ENCODE assay signal across 20 cellular contexts in genomic region chr11:104872393-104872792, GRCh38. TPM values are rescaled to one million over a fixed set of nuclear protein-coding genes. Genes with fewer than 3 reads are reported as not detected.
DNase-seq lines count a peak whose midpoint lies in the region; ATAC-seq, FAIRE-seq and TF ChIP-seq lines count a peak whose summit lies in the region.
"Had no signal": no experiment of that assay in that cellular context is flagged by ENCODE, and none has a peak within 500 bp of the region (broad histone marks: within the 10 kb centered on the region; RNA-seq: fewer than 3 reads in every experiment).

No MANE protein-coding gene starts in this region.

- no peaks in the 10 kb centered on the region for H3K36me3 Mint-ChIP-seq in activated CD4-positive, alpha-beta T cell treated with anti-CD3 and anti-CD28 coated beads for 36 hours (ENCODE audit: low read depth)
- H3K36me3 Mint-ChIP-seq: CD8-positive, alpha-beta T cell had no signal

- no peak overlapping the region for H3K56ac ChIP-seq in IMR-90 (ENCODE audit: extremely low read depth, insufficient read depth, low read length)

- H3K4me3 ChIP-seq in A549 = no peak overlapping the region
- H3K4me3 ChIP-seq in IMR-90 (ENCODE audit: insufficient read depth, low read depth, low read length) = no peak overlapping the region
- H3K4me3 ChIP-seq in small intestine (ENCODE audit: low read depth in 1 of 2, low read length in 2 of 2) = no peak overlapping the region
- H3K4me3 ChIP-seq: BLaER1 treated with 17β-estradiol and CSF1 and Interleukin-3, amounts not matched to agents 10 nM and 100 nM had no signal

- H2BK15ac ChIP-seq in IMR-90 (ENCODE audit: low read depth, low read length) = no peak overlapping the region

- no peak for TF ChIP-seq POLR2A in A549 (IDR thresholded peaks at IDR 0.05; ENCODE audit: low read length)
- TF ChIP-seq POLR2A in IMR-90 (IDR thresholded peaks at IDR 0.05; ENCODE audit: low read depth, low read length) = no peak

- no peak overlapping the region for H2BK20ac ChIP-seq in IMR-90 (ENCODE audit: low read depth, low read length)

- dilution Hi-C loops in IMR-90 (cut with HindIII; ENCODE audit: low sequenced_read_pairs, unreplicated experiment) = no loop called here

- no peak overlapping the region for H3K4me3 Mint-ChIP-seq in activated CD4-positive, alpha-beta T cell treated with anti-CD3 and anti-CD28 coated beads for 36 hours
- H3K4me3 Mint-ChIP-seq: B cell; CD4-positive, alpha-beta T cell; CD8-positive, alpha-beta T cell had no signal

- no peak overlapping the region for H3K14ac ChIP-seq in IMR-90 (replicated peaks; ENCODE audit: low read depth, low read length)

- no peaks in the 10 kb centered on the region for H3K36me3 ChIP-seq in IMR-90 (ENCODE audit: control insufficient read depth, insufficient read depth, low read length)
- H3K36me3 ChIP-seq in small intestine (ENCODE audit: control insufficient read depth in 2 of 2, insufficient read depth in 2 of 2, low read length in 2 of 2) = no peaks in the 10 kb centered on the region
- H3K36me3 ChIP-seq: BLaER1 treated with 17β-estradiol and CSF1 and Interleukin-3, amounts not matched to agents 10 nM and 100 nM had no signal

- no peak overlapping the region for H2BK5ac ChIP-seq in IMR-90 (ENCODE audit: low read depth, low read length, poor library complexity, severe bottlenecking)

- in situ Hi-C loops in IMR-90 (cut with MboI; ENCODE audit: low sequenced_read_pairs) = no loop called here

- no peaks in the 10 kb centered on the region for H4K20me1 ChIP-seq in IMR-90 (ENCODE audit: insufficient read depth, low read length)
- H4K20me1 ChIP-seq: BLaER1 treated with 17β-estradiol and CSF1 and Interleukin-3, amounts not matched to agents 10 nM and 100 nM had no signal

- H2AK5ac ChIP-seq in IMR-90 (ENCODE audit: low read depth, low read length) = no peak overlapping the region

- no peak overlapping the region for H2AFZ ChIP-seq in IMR-90 (replicated peaks; ENCODE audit: low read length, poor library complexity)

- no peak overlapping the region for H3K27ac Mint-ChIP-seq in activated CD4-positive, alpha-beta T cell treated with anti-CD3 and anti-CD28 coated beads for 36 hours
- H3K27ac Mint-ChIP-seq: B cell; CD4-positive, alpha-beta T cell; CD8-positive, alpha-beta T cell had no signal

- no peak overlapping the region for H3K18ac ChIP-seq in IMR-90 (ENCODE audit: low read depth, low read length)

- no peaks in the 10 kb centered on the region for H3K27me3 ChIP-seq in IMR-90 (ENCODE audit: control insufficient read depth, insufficient read depth, low read length)
- no peaks in the 10 kb centered on the region for H3K27me3 ChIP-seq in small intestine (ENCODE audit: control insufficient read depth in 2 of 2, insufficient read depth in 2 of 2, low read length in 2 of 2)
- H3K27me3 ChIP-seq: BLaER1 treated with 17β-estradiol and CSF1 and Interleukin-3, amounts not matched to agents 10 nM and 100 nM had no signal

- CTCF ChIA-PET in A549 (lab: Yijun Ruan, JAX) (no interaction called here), IMR-90 (lab: Yijun Ruan, JAX) (interaction anchor here (1.2 kb wide), 1 partner anchor 11 kb away, joined by 4 read pairs; no protein-coding TSS in a partner anchor)
- CTCF ChIA-PET in activated CD4-positive, alpha-beta T cell treated with anti-CD3 and anti-CD28 coated beads for 36 hours (lab: Charles Lee) = interaction anchor here (1.3 to 1.5 kb wide), 3 partner anchors 11 to 296 kb away, joined by 3 to 5 read pairs (median 5); no protein-coding TSS in a partner anchor

- no peak overlapping the region for H3K9ac ChIP-seq in IMR-90 (ENCODE audit: low read depth, low read length)
- H3K9ac ChIP-seq: BLaER1 treated with 17β-estradiol and CSF1 and Interleukin-3, amounts not matched to agents 10 nM and 100 nM had no signal

- 26% methylated on average over 3 of the region's 3 CpGs for WGBS in A549 (ENCODE audit: missing lambda C conversion rate)
- WGBS in IMR-90 (ENCODE audit: extremely low coverage in 2 of 2, insufficient read length in 1 of 2), 2 experiments = no CpG with 5 or more reads among the region's 3 CpGs
- 51 to 68% (median 51%) methylated on average over 3 of the region's 3 CpGs for WGBS in small intestine, 3 donors

- H4K91ac ChIP-seq in IMR-90 (ENCODE audit: insufficient read depth, low read depth, low read length) = no peak overlapping the region

- H4K8ac ChIP-seq in IMR-90 (ENCODE audit: low read depth in 2 of 2, low read length in 2 of 2) = no peak overlapping the region

- TF ChIP-seq EP300 in A549 (IDR thresholded peaks at IDR 0.05) = no peak

- DNase-seq in A549 (ENCODE audit: low read depth in 1 of 2, low spot score in 1 of 2) = no peak
- no peak for DNase-seq in IMR-90
- DNase-seq in small intestine = no peak
- DNase-seq in iPS-NIHi7 (ENCODE audit: extremely low spot score) = no peak
- no peak for DNase-seq in activated CD4-positive, alpha-beta T cell treated with anti-CD3 and anti-CD28 coated beads for 36 hours
- DNase-seq: 8988T; AML-193; Caco-2; Calu3; CD4-positive, alpha-beta T cell; CD8-positive, alpha-beta T cell; DMS79 treated with DMSO at 0.1 percent for 48 hours; GF-D8 had no signal

- no peak overlapping the region for H2BK120ac ChIP-seq in IMR-90 (ENCODE audit: low read depth, low read length)

- H3K4me1 ChIP-seq in A549 = no peaks in the 10 kb centered on the region
- no peaks in the 10 kb centered on the region for H3K4me1 ChIP-seq in IMR-90 (ENCODE audit: control insufficient read depth, insufficient read depth, low read length)
- H3K4me1 ChIP-seq in small intestine (ENCODE audit: control insufficient read depth in 2 of 2, insufficient read depth in 1 of 2, low read depth in 1 of 2, low read length in 1 of 2) = no peaks in the 10 kb centered on the region
- H3K4me1 ChIP-seq: Caco-2 had no signal

- TF ChIP-seq RAD21 in A549 (conservative IDR thresholded peaks at IDR 0.05 in 1 of 2, IDR thresholded peaks at IDR 0.05 in 1 of 2) (no peak), IMR-90 (IDR thresholded peaks at IDR 0.05; ENCODE audit: low read length) (no peak)

- H3K23ac ChIP-seq in IMR-90 (ENCODE audit: low read depth, low read length) = no peak overlapping the region

- H3K27ac ChIP-seq in A549 (no peak overlapping the region), IMR-90 (ENCODE audit: insufficient read depth, low read length) (no peak overlapping the region), small intestine (ENCODE audit: low read depth in 1 of 2, low read length in 1 of 2) (no peak overlapping the region)
- H3K27ac ChIP-seq: BLaER1 treated with 17β-estradiol and CSF1 and Interleukin-3, amounts not matched to agents 10 nM and 100 nM; C4-2B had no signal

- H3K4me1 Mint-ChIP-seq in activated CD4-positive, alpha-beta T cell treated with anti-CD3 and anti-CD28 coated beads for 36 hours = peaks cover 22% of the 10 kb centered on the region

- no peak overlapping the region for H3K4ac ChIP-seq in IMR-90 (ENCODE audit: low read depth, low read length)

- no peaks in the 10 kb centered on the region for H3K79me1 ChIP-seq in IMR-90 (ENCODE audit: low read depth in 1 of 2, low read length in 2 of 2)

- H3K9me1 ChIP-seq in IMR-90 (ENCODE audit: insufficient read depth, low read length) = no peaks in the 10 kb centered on the region

- no peak overlapping the region for H2AK9ac ChIP-seq in IMR-90 (replicated peaks; ENCODE audit: low read depth, low read length, poor library complexity)

- H4K5ac ChIP-seq in IMR-90 (ENCODE audit: low read depth, low read length) = no peak overlapping the region

- H3K27me3 Mint-ChIP-seq in activated CD4-positive, alpha-beta T cell treated with anti-CD3 and anti-CD28 coated beads for 36 hours = no peaks in the 10 kb centered on the region
- H3K27me3 Mint-ChIP-seq: B cell; CD4-positive, alpha-beta T cell had no signal

- ATAC-seq in A549 (no peak), IMR-90 (ENCODE audit: low read depth) (no peak)
- no peak for ATAC-seq in activated CD4-positive, alpha-beta T cell treated with anti-CD3 and anti-CD28 coated beads for 36 hours
- ATAC-seq: CD8-positive, alpha-beta T cell had no signal

- H3K4me2 ChIP-seq in A549 (no peak overlapping the region), IMR-90 (ENCODE audit: low read depth, low read length) (no peak overlapping the region)
- H3K4me2 ChIP-seq: BLaER1 treated with 17β-estradiol and CSF1 and Interleukin-3, amounts not matched to agents 10 nM and 100 nM had no signal

- BruUV-seq in IMR-90 (replicated peaks; lab: Mats Ljungman, UMichigan) = no TSS peak

- TF ChIP-seq CTCF in A549 (IDR thresholded peaks at IDR 0.05) = no peak
- TF ChIP-seq CTCF in IMR-90 (conservative IDR thresholded peaks at IDR 0.05; ENCODE audit: low read depth, low read length) = no peak

- H3K9me3 Mint-ChIP-seq in activated CD4-positive, alpha-beta T cell treated with anti-CD3 and anti-CD28 coated beads for 36 hours (ENCODE audit: low read depth) = no peaks in the 10 kb centered on the region
- H3K9me3 Mint-ChIP-seq: CD4-positive, alpha-beta T cell had no signal

- H3K9me3 ChIP-seq in A549 = no peaks in the 10 kb centered on the region
- H3K9me3 ChIP-seq in IMR-90 (ENCODE audit: control insufficient read depth, insufficient read depth, low read length) = no peaks in the 10 kb centered on the region
- no peaks in the 10 kb centered on the region for H3K9me3 ChIP-seq in small intestine (ENCODE audit: control insufficient read depth, low read depth)
- H3K9me3 ChIP-seq: Caco-2 had no signal

- FAIRE-seq in A549 (lab: Jason Lieb, UNC) = no peak
- peak; percentile 10 for FAIRE-seq in small intestine (lab: Jason Lieb, UNC)
- FAIRE-seq: D721Med, GM12891, GM19239 had no signal

- intact Hi-C loops in IMR-90 (cut with micrococcal nuclease) = no loop called here
- intact Hi-C loops in activated CD4-positive, alpha-beta T cell treated with anti-CD3 and anti-CD28 coated beads for 36 hours (cut with DNase I, micrococcal nuclease) = no loop called here

- POLR2A ChIA-PET in A549 (lab: Yijun Ruan, JAX) (no interaction called here), IMR-90 (lab: Charles Lee; ENCODE audit: unreplicated experiment) (no interaction called here)
- POLR2A ChIA-PET in activated CD4-positive, alpha-beta T cell treated with anti-CD3 and anti-CD28 coated beads for 36 hours (lab: Charles Lee) = no interaction called here

TF ChIP-seq in A549, 52 proteins besides CTCF, POLR2A, EP300 and RAD21 (continues in another document):
- TF ChIP-seq CHD2 (IDR thresholded peaks at IDR 0.05; ENCODE audit: low read length, partially characterized antibody) = no peak

RNA-seq across cellular contexts. Expression of gene CASP12, which starts 25.9 kb away (rescaled TPM):
- polyA plus RNA-seq in A549 (2011; rRNA removed) (not detected in 2 replicates), A549 (2017; fragmentation: RNase III; extraction: RNeasy Plus Mini Kit Qiagen cat#74134 plus additional on column Dnase treatment) (not detected in 3 replicates), IMR-90 (2012; rRNA removed) (0.07 TPM in 1 of 2 replicates, not detected in the other), small intestine (under 1 TPM in 1 of 3 donors, not detected in 2; 0.18 TPM)
- polyA plus RNA-seq in A549 (2012; cell fraction: cytosol; rRNA removed) = not detected in 2 replicates
- polyA plus RNA-seq in A549 (2012; cell fraction: nucleus; rRNA removed) = not detected in 2 replicates
- polyA minus RNA-seq in A549 (2011; rRNA and poly(A)+ RNA removed) = not detected in 2 replicates
- total RNA-seq in IMR-90 (2012; rRNA removed) = not detected in 2 replicates
- polyA plus RNA-seq in IMR-90 (2012; cell fraction: cytosol; rRNA removed) = 0.07 TPM in 1 of 2 replicates, not detected in the other
- polyA plus RNA-seq in IMR-90 (2012; cell fraction: nucleus; rRNA removed; ENCODE audit: low replicate concordance) = 0.14 TPM in 1 of 2 replicates, not detected in the other
- not detected for total RNA-seq in activated CD4-positive, alpha-beta T cell treated with anti-CD3 and anti-CD28 coated beads for 36 hours
- total RNA-seq: B cell; Caco-2; Calu3; CD4-positive, alpha-beta T cell; CD8-positive, alpha-beta T cell had no signal
- polyA plus RNA-seq: BJ had no signal
